1 cellular context compared by ENCODE assay signal in genomic region chr13:76939215-76939614, GRCh38.
A peak's percentile ranks its signal among the peaks of the same experiment; 100 is the strongest.
TF ChIP-seq lines count a peak whose summit lies in the region.

No MANE protein-coding gene starts in this region.

TF ChIP-seq in IMR-90, 13 proteins besides CTCF, POLR2A, EP300 and RAD21:
- TF ChIP-seq SMC3 (IDR thresholded peaks at IDR 0.05; ENCODE audit: low read depth, low read length) (no peak), USF2 (IDR thresholded peaks at IDR 0.05; ENCODE audit: low read depth, low read length) (no peak), ELK1 (IDR thresholded peaks at IDR 0.05; ENCODE audit: borderline replicate concordance, low read depth, low read length) (no peak), BHLHE40 (IDR thresholded peaks at IDR 0.05; ENCODE audit: low read depth, low read length) (no peak), MXI1 (IDR thresholded peaks at IDR 0.05; ENCODE audit: borderline replicate concordance, low read depth, low read length) (no peak), CEBPB (IDR thresholded peaks at IDR 0.05; ENCODE audit: low read depth, low read length) (0 out of 2 replicates have a peak, but pooled peaks have one; percentile 12)
